8 cellular contexts compared by ENCODE assay signal in genomic region chr11:75667831-75668507, GRCh38. TPM values are rescaled to one million over a fixed set of nuclear protein-coding genes. Genes with fewer than 3 reads are reported as not detected.
DNase-seq lines count a peak whose midpoint lies in the region; ATAC-seq, FAIRE-seq and TF ChIP-seq lines count a peak whose summit lies in the region.

No MANE protein-coding gene starts in this region.

- TF ChIP-seq POLR2A in HepG2 (IDR thresholded peaks at IDR 0.05; ENCODE audit: insufficient read depth in 1 of 2, low read depth in 2 of 2, low read length in 2 of 2): no peak

- intact Hi-C loops in CD4-positive, alpha-beta memory T cell (cut with micrococcal nuclease): no loop called here
- intact Hi-C loops in dorsolateral prefrontal cortex (cut with DNase I): loop anchor here (5.0 to 10.0 kb wide), 3 partner anchors 83 to 111 kb away; no protein-coding TSS in a partner anchor
- intact Hi-C loops in HepG2 (cut with micrococcal nuclease; ENCODE audit: unreplicated experiment): no loop called here

- peak overlapping the region; percentile 74 for H3K4me2 ChIP-seq in HepG2 (ENCODE audit: low read depth, low read length)

- TF ChIP-seq RAD21 in HepG2 (CRISPR knock-in tag; IDR thresholded peaks at IDR 0.05): no peak

- no peaks in the 10 kb centered on the region for H3K79me2 ChIP-seq in HepG2 (ENCODE audit: insufficient read depth, low read length)

- no peaks in the 10 kb centered on the region for H3K9me3 ChIP-seq in CD4-positive, alpha-beta memory T cell (ENCODE audit: control insufficient read depth in 1 of 2, low read length in 2 of 2)
- H3K9me3 ChIP-seq in SJCRH30 (replicated peaks) (no peaks in the 10 kb centered on the region), HepG2 (ENCODE audit: low read length) (no peaks in the 10 kb centered on the region)

- peak overlapping the region; percentile 84 to 95 (median 88) for H3K4me3 Mint-ChIP-seq in CD4-positive, alpha-beta memory T cell

- H3K27me3 Mint-ChIP-seq in CD4-positive, alpha-beta memory T cell: peaks cover 48 to 61% of the 10 kb centered on the region in 2 donors

- DNase-seq in CD4-positive, alpha-beta memory T cell: peak in 3 of 5 donors; percentile 7 to 18 (median 8)
- DNase-seq in HFF-Myc (ENCODE audit: extremely low read depth, low read depth) (no peak), SJCRH30 (peak; percentile 43 to 49), dorsolateral prefrontal cortex (peak; percentile 58 to 88 (median 78)), HepG2 (ENCODE audit: low spot score) (no peak)
- DNase-seq in stimulated activated naive CD8-positive, alpha-beta T cell treated with anti-CD3 and anti-CD28 coated beads, Interleukin-15, Interleukin-2, amounts not matched to agents 100 U/mL and 50 U/mL, for 24 hours: peak; percentile 46
- no peak for DNase-seq in NK-92 treated with Interleukin-12 subunit alpha and Interleukin-12 subunit beta, amount 100 ng/mL, for 24 hours (lab: John Stamatoyannopoulos, UW)

- POLR2A ChIA-PET in CD4-positive, alpha-beta memory T cell (lab: Charles Lee; ENCODE audit: partially characterized antibody): interaction anchor here (1.2 kb wide), 1 partner anchor 16 kb away, joined by 3 read pairs; no protein-coding TSS in a partner anchor
- POLR2A ChIA-PET in HepG2 (lab: Yijun Ruan, JAX): no interaction called here

- no TSS peak for BruUV-seq in HepG2 (replicated peaks; lab: Mats Ljungman, UMichigan)

- no peak overlapping the region for H2AFZ ChIP-seq in HepG2 (ENCODE audit: low read length)

- TF ChIP-seq CTCF in HFF-Myc (IDR thresholded peaks at IDR 0.05; ENCODE audit: low read depth, low read length, missing control alignments) (no peak), dorsolateral prefrontal cortex (IDR thresholded peaks at IDR 0.05 in 54 of 56, conservative IDR thresholded peaks at IDR 0.05 in 2 of 56; ENCODE audit: low read depth in 1 of 56, partially characterized antibody in 56 of 56) (peak in 2 of 56 donors; percentile 3 to 6), HepG2 (CRISPR knock-in tag; IDR thresholded peaks at IDR 0.05) (no peak)

- H3K27ac ChIP-seq in CD4-positive, alpha-beta memory T cell (ENCODE audit: low read depth, low read length): no peak overlapping the region
- no peak overlapping the region for H3K27ac ChIP-seq in SJCRH30
- H3K27ac ChIP-seq in dorsolateral prefrontal cortex: peak overlapping the region in 58 of 59 donors; percentile 23 to 94 (median 85)
- no peak overlapping the region for H3K27ac ChIP-seq in HepG2 (ENCODE audit: extremely low read length, insufficient read depth, low read length)

- peaks cover 33% of the 10 kb centered on the region for H3K27me3 ChIP-seq in CD4-positive, alpha-beta memory T cell (ENCODE audit: insufficient read depth, low read length)
- H3K27me3 ChIP-seq in SJCRH30: no peaks in the 10 kb centered on the region
- H3K27me3 ChIP-seq in dorsolateral prefrontal cortex: no peaks in the 10 kb centered on the region
- peaks cover 6 to 67% of the 10 kb centered on the region in 2 experiments; a peak in 4 of 5 replicates for H3K27me3 ChIP-seq in HepG2 (ENCODE audit: control insufficient read depth in 1 of 2, insufficient read depth in 2 of 2, low read length in 2 of 2)

- peaks cover 14% of the 10 kb centered on the region for H3K4me1 ChIP-seq in CD4-positive, alpha-beta memory T cell (ENCODE audit: insufficient read depth, low read length)
- peaks cover 17% of the 10 kb centered on the region for H3K4me1 ChIP-seq in SJCRH30
- H3K4me1 ChIP-seq in HepG2 (ENCODE audit: insufficient read depth, low read length): peaks cover 7% of the 10 kb centered on the region; the same call in 1 of the 2 replicates

- H3K9ac ChIP-seq in HepG2 (ENCODE audit: insufficient read depth, low read depth, low read length): no peak overlapping the region

- H3K9me3 Mint-ChIP-seq in CD4-positive, alpha-beta memory T cell: peaks cover 0 to 6% (median 1%) of the 10 kb centered on the region in 8 donors

- peak overlapping the region in 1 of 2 donors; percentile 49 for H3K4me3 ChIP-seq in CD4-positive, alpha-beta memory T cell (ENCODE audit: low read length in 2 of 2)
- H3K4me3 ChIP-seq in HFF-Myc (replicated peaks; ENCODE audit: low read depth, low read length) (peak overlapping the region; percentile 33), SJCRH30 (peak overlapping the region; percentile 56), dorsolateral prefrontal cortex (peak overlapping the region; percentile 61 to 88 (median 76)), HepG2 (replicated peaks in 1 of 3; ENCODE audit: insufficient read depth in 1 of 3, low read depth in 2 of 3, low read length in 3 of 3) (peak overlapping the region; percentile 46 to 71 (median 57); a peak in 5 of 6 replicates)

- CTCF ChIA-PET in CD4-positive, alpha-beta memory T cell (lab: Charles Lee; ENCODE audit: partially characterized antibody): no interaction called here
- CTCF ChIA-PET in HepG2 (lab: Yijun Ruan, JAX; ENCODE audit: low intra/inter-chr PET ratio, low total read pairs): no interaction called here

- H3K27ac Mint-ChIP-seq in CD4-positive, alpha-beta memory T cell: peak overlapping the region in 1 of 7 donors; percentile 59

- no peak for TF ChIP-seq EP300 in HepG2 (IDR thresholded peaks at IDR 0.05; ENCODE audit: low read depth in 2 of 2, low read length in 2 of 2)
- TF ChIP-seq EP300 in HepG2 (CRISPR knock-in tag; IDR thresholded peaks at IDR 0.05; ENCODE audit: borderline replicate concordance): no peak

- peaks cover 7 to 23% (median 13%) of the 10 kb centered on the region in 4 donors for H3K4me1 Mint-ChIP-seq in CD4-positive, alpha-beta memory T cell

- H3K36me3 ChIP-seq in CD4-positive, alpha-beta memory T cell (ENCODE audit: insufficient read depth, low read length): no peaks in the 10 kb centered on the region
- H3K36me3 ChIP-seq in SJCRH30: no peaks in the 10 kb centered on the region
- H3K36me3 ChIP-seq in HepG2 (replicated peaks in 1 of 2; ENCODE audit: control insufficient read depth in 1 of 2, insufficient read depth in 2 of 2, low read length in 2 of 2): no peaks in the 10 kb centered on the region

- ATAC-seq in HepG2: peak; percentile 64
- peak; percentile 45 for ATAC-seq in stimulated activated naive CD8-positive, alpha-beta T cell treated with anti-CD3 and anti-CD28 coated beads, Interleukin-15, Interleukin-2, amounts not matched to agents 100 U/mL and 50 U/mL, for 24 hours
- no peak for ATAC-seq in GM19324 (IDR thresholded peaks at IDR 0.05; ENCODE audit: low FRiP score, unreplicated experiment)

- no peaks in the 10 kb centered on the region; the same call in 1 of the 2 replicates for H4K20me1 ChIP-seq in HepG2 (ENCODE audit: insufficient read depth, low read length)

- WGBS in HepG2 (ENCODE audit: low lambda C conversion rate): 26% methylated on average over 17 of the region's 77 CpGs

- in situ Hi-C loops in HepG2 (cut with HindIII; ENCODE audit: extremely low pct_ligation_motif_present, low pct_unique_long_range_greater_than_20kb): no loop called here

- no peak for FAIRE-seq in HepG2 (lab: Jason Lieb, UNC)

- H3K36me3 Mint-ChIP-seq in CD4-positive, alpha-beta memory T cell: no peaks in the 10 kb centered on the region

RNA-seq across cellular contexts. Expression of gene MAP6, which starts 0.9 kb away (rescaled TPM):
- not detected for total RNA-seq in CD4-positive, alpha-beta memory T cell
- polyA plus RNA-seq in CD4-positive, alpha-beta memory T cell: not detected
- 0.53 and 0.79 TPM in 2 replicates for total RNA-seq in SJCRH30 (2014; rRNA removed; shearing (Covaris generic))
- 100 to 1,000 TPM in 77 of 120 experiments, 10 to 100 TPM in 43; 43.4 to 139 (median 106) TPM for total RNA-seq in dorsolateral prefrontal cortex
- total RNA-seq in HepG2 (2016; rRNA removed; fragmentation: Illumina TruSeq; extraction: Trizol): 0.04 TPM in 1 of 2 replicates, not detected in the other
- not detected in 2 replicates for total RNA-seq in HepG2 (2016; cell fraction: cytosol; rRNA removed; fragmentation: Illumina TruSeq; extraction: Trizol; ENCODE audit: low read depth)
- not detected in 2 replicates for total RNA-seq in HepG2 (2016; cell fraction: insoluble cytoplasmic fraction; rRNA removed; fragmentation: Illumina TruSeq; extraction: Trizol)
- not detected in 2 replicates for total RNA-seq in HepG2 (2016; cell fraction: membrane; rRNA removed; fragmentation: Illumina TruSeq; extraction: Trizol)
- not detected in 2 replicates for total RNA-seq in HepG2 (2016; cell fraction: nucleus; rRNA removed; fragmentation: Illumina TruSeq; extraction: Trizol)
- 0.01 TPM in 1 of 2 replicates, not detected in the other for polyA plus RNA-seq in HepG2 (2011; rRNA removed)
- 0.03 TPM in 1 of 2 replicates, not detected in the other for polyA plus RNA-seq in HepG2 (2011; cell fraction: cytosol; rRNA removed)
- not detected in 2 replicates for polyA plus RNA-seq in HepG2 (2011; cell fraction: nucleus; rRNA removed)
- polyA plus RNA-seq in HepG2 (2012): not detected in 2 replicates
- polyA plus RNA-seq in HepG2 (2016; cell fraction: cytosol; fragmentation: Illumina TruSeq; extraction: Trizol; ENCODE audit: low read depth): not detected in 2 replicates
- not detected in 2 replicates for polyA plus RNA-seq in HepG2 (2016; cell fraction: insoluble cytoplasmic fraction; fragmentation: Illumina TruSeq; extraction: Trizol; ENCODE audit: low read depth)
- polyA plus RNA-seq in HepG2 (2016; cell fraction: membrane; fragmentation: Illumina TruSeq; extraction: Trizol; ENCODE audit: low read depth): not detected in 2 replicates
- not detected in 2 replicates for polyA plus RNA-seq in HepG2 (2016; cell fraction: nucleus; fragmentation: Illumina TruSeq; extraction: Trizol; ENCODE audit: insufficient read depth, low read depth)
- not detected in 2 replicates for polyA minus RNA-seq in HepG2 (2011; rRNA and poly(A)+ RNA removed; ENCODE audit: low replicate concordance)
- polyA minus RNA-seq in HepG2 (2011; cell fraction: cytosol; rRNA and poly(A)+ RNA removed): not detected in 2 replicates
- not detected in 2 replicates for polyA minus RNA-seq in HepG2 (2011; cell fraction: nucleus; rRNA and poly(A)+ RNA removed)

RNA-seq across cellular contexts. Expression of gene MOGAT2, which starts 49.7 kb away (rescaled TPM):
- not detected for total RNA-seq in CD4-positive, alpha-beta memory T cell
- polyA plus RNA-seq in CD4-positive, alpha-beta memory T cell: not detected
- total RNA-seq in SJCRH30 (2014; rRNA removed; shearing (Covaris generic)): 0.18 TPM in 1 of 2 replicates, not detected in the other
- 1 to 10 TPM in 1 of 120 experiments, under 1 TPM in 3, not detected in 116; 0.21 to 1.0 (median 0.61) TPM for total RNA-seq in dorsolateral prefrontal cortex
- total RNA-seq in HepG2 (2016; rRNA removed; fragmentation: Illumina TruSeq; extraction: Trizol): 27.2 and 27.8 TPM in 2 replicates
- total RNA-seq in HepG2 (2016; cell fraction: cytosol; rRNA removed; fragmentation: Illumina TruSeq; extraction: Trizol; ENCODE audit: low read depth): 4.8 and 5.4 TPM in 2 replicates
- total RNA-seq in HepG2 (2016; cell fraction: insoluble cytoplasmic fraction; rRNA removed; fragmentation: Illumina TruSeq; extraction: Trizol): 22.9 and 26.8 TPM in 2 replicates
- 15.9 and 17.2 TPM in 2 replicates for total RNA-seq in HepG2 (2016; cell fraction: membrane; rRNA removed; fragmentation: Illumina TruSeq; extraction: Trizol)
- total RNA-seq in HepG2 (2016; cell fraction: nucleus; rRNA removed; fragmentation: Illumina TruSeq; extraction: Trizol): 23.2 and 30.7 TPM in 2 replicates
- polyA plus RNA-seq in HepG2 (2011; rRNA removed): 27.8 and 30.0 TPM in 2 replicates
- polyA plus RNA-seq in HepG2 (2011; cell fraction: cytosol; rRNA removed): 25.4 and 28.6 TPM in 2 replicates
- polyA plus RNA-seq in HepG2 (2011; cell fraction: nucleus; rRNA removed): 30.4 and 30.7 TPM in 2 replicates
- 9.6 and 16.8 TPM in 2 replicates for polyA plus RNA-seq in HepG2 (2012)
- polyA plus RNA-seq in HepG2 (2016; cell fraction: cytosol; fragmentation: Illumina TruSeq; extraction: Trizol; ENCODE audit: low read depth): 3.9 and 4.1 TPM in 2 replicates
- 23.3 and 25.4 TPM in 2 replicates for polyA plus RNA-seq in HepG2 (2016; cell fraction: insoluble cytoplasmic fraction; fragmentation: Illumina TruSeq; extraction: Trizol; ENCODE audit: low read depth)
- 10.3 and 11.1 TPM in 2 replicates for polyA plus RNA-seq in HepG2 (2016; cell fraction: membrane; fragmentation: Illumina TruSeq; extraction: Trizol; ENCODE audit: low read depth)
- 45.1 and 45.8 TPM in 2 replicates for polyA plus RNA-seq in HepG2 (2016; cell fraction: nucleus; fragmentation: Illumina TruSeq; extraction: Trizol; ENCODE audit: insufficient read depth, low read depth)
- polyA minus RNA-seq in HepG2 (2011; rRNA and poly(A)+ RNA removed; ENCODE audit: low replicate concordance): 0.12 and 81.9 TPM in 2 replicates
- 16.4 and 16.5 TPM in 2 replicates for polyA minus RNA-seq in HepG2 (2011; cell fraction: cytosol; rRNA and poly(A)+ RNA removed)
- polyA minus RNA-seq in HepG2 (2011; cell fraction: nucleus; rRNA and poly(A)+ RNA removed): 29.9 and 35.7 TPM in 2 replicates

Comparison
In these comparisons a context has a peak if more than half of its experiments do, and no peak if none do; other contexts are left out.
1. DNase-seq: peak in CD4-positive, alpha-beta memory T cell (3 of 5), SJCRH30 (2 of 2), dorsolateral prefrontal cortex (10 of 10) and stimulated activated naive CD8-positive, alpha-beta T cell treated with anti-CD3 and anti-CD28 coated beads, Interleukin-15, Interleukin-2, amounts not matched to agents 100 U/mL and 50 U/mL, for 24 hours (single experiment); none in HFF-Myc (single experiment), HepG2 (single experiment) and NK-92 treated with Interleukin-12 subunit alpha and Interleukin-12 subunit beta, amount 100 ng/mL, for 24 hours (single experiment).
2. H3K27ac ChIP-seq: peak in dorsolateral prefrontal cortex (58 of 59); none in CD4-positive, alpha-beta memory T cell (single experiment), SJCRH30 (single experiment) and HepG2 (single experiment).
3. RNA of gene MAP6, which starts 0.9 kb away (total RNA-seq): 43.4 to 139 TPM in dorsolateral prefrontal cortex; 0.53 to 0.79 TPM in SJCRH30, not detected in CD4-positive, alpha-beta memory T cell and 0.04 TPM in HepG2; every median in the first group is over 10 times any median in the second.
4. intact Hi-C loops: an anchor here in dorsolateral prefrontal cortex (5.0 to 10.0 kb wide); none called in CD4-positive, alpha-beta memory T cell and HepG2.